8 cellular contexts compared by ENCODE assay signal in the genomic region with DNA sequence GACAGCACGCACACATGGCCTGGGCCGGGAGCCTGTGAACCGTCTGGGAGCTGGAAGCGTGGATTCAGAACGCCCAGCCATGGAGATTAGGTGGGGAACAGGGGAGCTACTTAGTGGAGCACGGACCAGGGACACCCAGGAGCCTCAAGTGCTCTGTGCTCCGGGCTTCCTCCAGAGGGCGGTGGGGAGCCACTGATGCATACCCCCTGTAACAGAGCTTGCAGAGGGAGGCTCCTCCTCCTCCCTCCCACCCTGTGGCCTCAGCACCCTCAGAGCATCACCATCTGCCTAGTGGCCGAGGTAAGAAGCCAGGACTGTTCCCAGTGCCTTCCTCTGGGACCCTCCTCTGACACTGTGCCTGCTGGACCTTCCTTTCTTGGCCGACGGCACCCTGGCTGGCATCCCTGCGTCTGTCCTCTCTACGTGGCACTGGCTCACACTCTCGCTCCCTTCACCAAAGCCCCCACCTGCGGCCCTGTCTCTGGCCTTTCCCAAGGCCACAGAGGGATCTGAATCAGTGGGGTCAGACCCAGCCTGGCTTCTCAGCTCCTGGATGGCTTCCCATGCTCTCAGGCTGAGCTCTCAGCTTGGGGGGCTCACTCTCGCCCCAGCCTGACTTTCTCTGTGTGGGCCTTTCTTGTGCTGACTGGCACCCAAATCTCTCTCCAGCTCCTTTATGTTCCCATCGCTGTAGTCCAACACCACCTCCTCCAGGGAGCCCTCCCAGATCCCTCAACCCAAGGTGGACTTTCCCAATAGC.
DNase-seq lines count a peak whose midpoint lies in the region; ATAC-seq and TF ChIP-seq lines count a peak whose summit lies in the region.

No MANE protein-coding gene starts in this region.

- H3K4me3 Mint-ChIP-seq in activated CD4-positive, alpha-beta memory T cell treated with anti-CD3 and anti-CD28 coated beads, Interleukin-2, amount 10 ng/mL, durations not matched to agents 7 days and 5 days: no peak overlapping the region
- no peak overlapping the region for H3K4me3 Mint-ChIP-seq in T-helper 17 cell

- peak; percentile 72 for DNase-seq in NCI-H146 (lab: John Stamatoyannopoulos, UW)
- DNase-seq in activated CD4-positive, alpha-beta memory T cell treated with anti-CD3 and anti-CD28 coated beads, Interleukin-2, amount 10 ng/mL, durations not matched to agents 7 days and 5 days: peak; percentile 22
- peak in 28 of 51 donors; percentile 3 to 70 (median 35) for DNase-seq in hypothalamus (lab: John Stamatoyannopoulos, UW)
- DNase-seq in stimulated activated CD8-positive, alpha-beta memory T cell treated with anti-CD3 and anti-CD28 coated beads, Interleukin-7, amount 100 ng/mL, for 48 hours (ENCODE audit: extremely low read depth in 1 of 2, low read depth in 1 of 2): peak; percentile 7 to 20
- DNase-seq in NCI-H187 treated with DMSO at 0.1 percent for 48 hours (lab: John Stamatoyannopoulos, UW): no peak
- no peak for DNase-seq in T-helper 17 cell
- no peak for DNase-seq in D341Med (ENCODE audit: low spot score)

- peak; percentile 31; the same call in 1 of the 3 replicates for TF ChIP-seq CTCF in GM12872 (IDR thresholded peaks at IDR 0.05; ENCODE audit: insufficient read depth, low read depth, low read length)

- no peaks in the 10 kb centered on the region for H3K27me3 Mint-ChIP-seq in activated CD4-positive, alpha-beta memory T cell treated with anti-CD3 and anti-CD28 coated beads, Interleukin-2, amount 10 ng/mL, durations not matched to agents 7 days and 5 days
- H3K27me3 Mint-ChIP-seq in T-helper 17 cell: peaks cover 58% of the 10 kb centered on the region

- H3K9me3 Mint-ChIP-seq in activated CD4-positive, alpha-beta memory T cell treated with anti-CD3 and anti-CD28 coated beads, Interleukin-2, amount 10 ng/mL, durations not matched to agents 7 days and 5 days: no peaks in the 10 kb centered on the region

- H3K4me1 Mint-ChIP-seq in activated CD4-positive, alpha-beta memory T cell treated with anti-CD3 and anti-CD28 coated beads, Interleukin-2, amount 10 ng/mL, durations not matched to agents 7 days and 5 days: no peaks in the 10 kb centered on the region
- peaks cover 4% of the 10 kb centered on the region for H3K4me1 Mint-ChIP-seq in T-helper 17 cell

- POLR2A ChIA-PET in activated CD4-positive, alpha-beta memory T cell treated with anti-CD3 and anti-CD28 coated beads, Interleukin-2, amount 10 ng/mL, durations not matched to agents 7 days and 5 days (lab: Charles Lee): no interaction called here

- no peaks in the 10 kb centered on the region for H3K9me3 ChIP-seq in T-helper 17 cell (ENCODE audit: control insufficient read depth, low read length, poor library complexity, severe bottlenecking)

- ATAC-seq in T-helper 17 cell: no peak

- H3K36me3 Mint-ChIP-seq in activated CD4-positive, alpha-beta memory T cell treated with anti-CD3 and anti-CD28 coated beads, Interleukin-2, amount 10 ng/mL, durations not matched to agents 7 days and 5 days (ENCODE audit: low read depth): no peaks in the 10 kb centered on the region
- H3K36me3 Mint-ChIP-seq in T-helper 17 cell (ENCODE audit: low read depth): no peaks in the 10 kb centered on the region

- CTCF ChIA-PET in activated CD4-positive, alpha-beta memory T cell treated with anti-CD3 and anti-CD28 coated beads, Interleukin-2, amount 10 ng/mL, durations not matched to agents 7 days and 5 days (lab: Charles Lee): interaction anchor here (0.6 to 2.7 kb wide), 2 partner anchors 20 to 259 kb away, joined by 3 to 15 read pairs; no protein-coding TSS in a partner anchor

- H3K27ac Mint-ChIP-seq in activated CD4-positive, alpha-beta memory T cell treated with anti-CD3 and anti-CD28 coated beads, Interleukin-2, amount 10 ng/mL, durations not matched to agents 7 days and 5 days: no peak overlapping the region
- H3K27ac Mint-ChIP-seq in T-helper 17 cell: no peak overlapping the region

Comparison
In these comparisons a context has a peak if more than half of its experiments do, and no peak if none do; other contexts are left out.
1. DNase-seq: peak in NCI-H146 (single experiment), activated CD4-positive, alpha-beta memory T cell treated with anti-CD3 and anti-CD28 coated beads, Interleukin-2, amount 10 ng/mL, durations not matched to agents 7 days and 5 days (single experiment), hypothalamus (28 of 51) and stimulated activated CD8-positive, alpha-beta memory T cell treated with anti-CD3 and anti-CD28 coated beads, Interleukin-7, amount 100 ng/mL, for 48 hours (2 of 2); none in NCI-H187 treated with DMSO at 0.1 percent for 48 hours (single experiment), T-helper 17 cell (0 of 3) and D341Med (single experiment).